In genomic region chr15:74791667-74792066, GRCh38 we compare ENCODE assay signal across 1 cellular context.
TF ChIP-seq lines count a peak whose summit lies in the region.

No MANE protein-coding gene starts in this region.

TF ChIP-seq in WTC11, 78 proteins besides CTCF, POLR2A, EP300 and RAD21 (continued from another document):
- TF ChIP-seq AR (CRISPR knock-in tag; IDR thresholded peaks at IDR 0.05) (no peak), ZNF416 (CRISPR knock-in tag; IDR thresholded peaks at IDR 0.05) (no peak), ZBTB43 (CRISPR knock-in tag; IDR thresholded peaks at IDR 0.05) (no peak), ERG (CRISPR knock-in tag; IDR thresholded peaks at IDR 0.05) (no peak), ATF3 (CRISPR knock-in tag; conservative IDR thresholded peaks at IDR 0.05) (no peak), ZNF263 (CRISPR knock-in tag; IDR thresholded peaks at IDR 0.05; ENCODE audit: low read depth) (no peak), SMAD3 (CRISPR knock-in tag; IDR thresholded peaks at IDR 0.05; ENCODE audit: borderline replicate concordance) (no peak), USF1 (CRISPR knock-in tag; IDR thresholded peaks at IDR 0.05) (no peak), ZNF425 (CRISPR knock-in tag; conservative IDR thresholded peaks at IDR 0.05) (no peak), NFATC4 (CRISPR knock-in tag; IDR thresholded peaks at IDR 0.05) (no peak), STAT6 (CRISPR knock-in tag; conservative IDR thresholded peaks at IDR 0.05; ENCODE audit: low read depth) (no peak), EMX1 (CRISPR knock-in tag; IDR thresholded peaks at IDR 0.05) (no peak), FOXJ3 (CRISPR knock-in tag; IDR thresholded peaks at IDR 0.05; ENCODE audit: borderline replicate concordance) (no peak), SOX15 (CRISPR knock-in tag; IDR thresholded peaks at IDR 0.05) (no peak), FOXK1 (CRISPR knock-in tag; IDR thresholded peaks at IDR 0.05) (no peak), ZBTB21 (CRISPR knock-in tag; IDR thresholded peaks at IDR 0.05; ENCODE audit: borderline replicate concordance) (no peak), RELA (CRISPR knock-in tag; IDR thresholded peaks at IDR 0.05; ENCODE audit: borderline replicate concordance) (no peak), HMGXB4 (CRISPR knock-in tag; IDR thresholded peaks at IDR 0.05) (no peak), TP53 (CRISPR knock-in tag; IDR thresholded peaks at IDR 0.05) (no peak)
